In the genomic region with DNA sequence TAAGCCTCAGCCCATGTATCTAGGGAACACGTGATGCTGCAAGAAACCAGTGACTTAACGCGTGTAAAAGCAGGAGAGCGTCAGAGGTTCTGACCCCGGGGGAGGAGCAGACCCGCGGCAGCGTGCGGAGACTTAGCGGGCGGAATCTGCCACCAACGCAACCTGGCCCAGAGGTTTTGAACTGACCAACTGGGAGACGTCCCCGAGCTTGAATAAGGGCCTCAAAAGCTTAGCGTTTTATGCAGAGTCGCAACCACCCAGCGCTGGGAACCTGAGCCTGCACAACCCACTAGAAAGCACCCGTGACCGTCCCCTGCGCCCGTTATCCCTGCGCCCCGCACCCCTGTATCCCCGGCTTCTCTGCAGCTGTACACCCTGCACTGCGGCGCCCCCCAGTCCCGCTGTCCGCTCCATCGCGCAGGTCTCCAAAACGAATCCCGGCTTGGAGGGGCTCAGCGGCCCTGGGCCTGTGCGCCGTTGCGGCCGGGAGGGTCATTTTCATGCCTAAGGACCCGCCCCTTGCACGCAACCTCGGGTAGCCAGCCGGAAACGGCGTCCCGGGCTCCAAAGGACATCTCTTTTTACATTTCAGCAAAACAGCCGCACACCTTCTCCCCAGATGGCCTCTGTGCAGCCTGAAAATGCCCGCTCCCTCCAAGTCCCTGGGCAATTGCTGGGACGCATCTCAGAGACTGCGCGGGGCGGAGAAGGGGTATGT, we compare ENCODE assay signal across 10 cellular contexts. TPM values are rescaled to one million over a fixed set of nuclear protein-coding genes. Genes with fewer than 3 reads are reported as not detected.
DNase-seq lines count a peak whose midpoint lies in the region; ATAC-seq and TF ChIP-seq lines count a peak whose summit lies in the region.
"Had no signal": no experiment of that assay in that cellular context is flagged by ENCODE, and none has a peak within 500 bp of the region (broad histone marks: within the 10 kb centered on the region; RNA-seq: fewer than 3 reads in every experiment).

No MANE protein-coding gene starts in this region.

- intact Hi-C loops in activated CD8-positive, alpha-beta T cell treated with anti-CD3 and anti-CD28 coated beads for 36 hours (cut with micrococcal nuclease): no loop called here
- intact Hi-C loops in vagina (cut with DNase I): no loop called here

- peak; percentile 65 for ATAC-seq in HG02571 (IDR thresholded peaks at IDR 0.05; ENCODE audit: unreplicated experiment)
- peak; percentile 89 for ATAC-seq in activated CD8-positive, alpha-beta T cell treated with anti-CD3 and anti-CD28 coated beads for 36 hours
- peak; percentile 72 for ATAC-seq in natural killer cell treated with Interleukin-12 subunit alpha and Interleukin-12 subunit beta and Interleukin-15 and Interleukin-18, amount 100 ng/mL, for 72 hours

- H3K9me3 ChIP-seq in fibroblast of lung (ENCODE audit: control insufficient read depth, insufficient read depth, low read depth, low read length) (no peaks in the 10 kb centered on the region), vagina (no peaks in the 10 kb centered on the region)
- H3K9me3 ChIP-seq: ovary had no signal

- H3K36me3 ChIP-seq in fibroblast of lung (ENCODE audit: control insufficient read depth, insufficient read depth, low read length) (no peaks in the 10 kb centered on the region), vagina (no peaks in the 10 kb centered on the region)
- H3K36me3 ChIP-seq: ovary had no signal

- H3K27me3 ChIP-seq in fibroblast of lung (ENCODE audit: control insufficient read depth, insufficient read depth, low read length) (peaks cover 10% of the 10 kb centered on the region), vagina (no peaks in the 10 kb centered on the region)
- H3K27me3 ChIP-seq: ovary had no signal

- DNase-seq in ELF-1 (ENCODE audit: low read depth, low spot score) (peak; percentile 64), fibroblast of lung (ENCODE audit: low read depth in 2 of 2) (peak; percentile 50 to 61), vagina (ENCODE audit: extremely low spot score in 2 of 2) (no peak), NCI-H1436 treated with DMSO at 0.1 percent for 48 hours (lab: John Stamatoyannopoulos, UW) (no peak), NCI-H774 (lab: John Stamatoyannopoulos, UW) (no peak)
- peak; percentile 62 for DNase-seq in activated CD8-positive, alpha-beta T cell treated with anti-CD3 and anti-CD28 coated beads for 36 hours
- DNase-seq in natural killer cell treated with Interleukin-12 subunit alpha and Interleukin-12 subunit beta and Interleukin-15 and Interleukin-18, amount 100 ng/mL, for 72 hours (ENCODE audit: low spot score): no peak

- TF ChIP-seq POLR2A in vagina (IDR thresholded peaks at IDR 0.05): no peak

- no peak overlapping the region for H3K27ac ChIP-seq in fibroblast of lung (ENCODE audit: insufficient read depth, low read length)
- H3K27ac ChIP-seq in vagina: peak overlapping the region; percentile 56
- H3K27ac ChIP-seq: KMS-11, ovary had no signal

- no peaks in the 10 kb centered on the region for H3K36me3 Mint-ChIP-seq in activated CD8-positive, alpha-beta T cell treated with anti-CD3 and anti-CD28 coated beads for 36 hours (ENCODE audit: low read depth)
- no peaks in the 10 kb centered on the region for H3K36me3 Mint-ChIP-seq in natural killer cell treated with Interleukin-12 subunit alpha and Interleukin-12 subunit beta and Interleukin-15 and Interleukin-18, amount 100 ng/mL, for 72 hours

- H4K20me1 ChIP-seq in fibroblast of lung (ENCODE audit: control insufficient read depth, extremely low read depth, insufficient read depth, low read length): no peaks in the 10 kb centered on the region

- H3K4me1 ChIP-seq in fibroblast of lung (ENCODE audit: control insufficient read depth, extremely low read depth, insufficient read depth, low read length) (no peaks in the 10 kb centered on the region), vagina (peaks cover 14% of the 10 kb centered on the region)

- peaks cover 12% of the 10 kb centered on the region for H3K4me1 Mint-ChIP-seq in activated CD8-positive, alpha-beta T cell treated with anti-CD3 and anti-CD28 coated beads for 36 hours (ENCODE audit: low read depth)
- H3K4me1 Mint-ChIP-seq in natural killer cell treated with Interleukin-12 subunit alpha and Interleukin-12 subunit beta and Interleukin-15 and Interleukin-18, amount 100 ng/mL, for 72 hours (ENCODE audit: low read depth in 2 of 2): peaks cover 8 to 10% of the 10 kb centered on the region in 2 donors

- peak overlapping the region in 2 of 4 experiments; percentile 47 to 48 for H3K4me3 ChIP-seq in fibroblast of lung (replicated peaks in 1 of 4; ENCODE audit: control extremely low read depth in 1 of 4, insufficient read depth in 1 of 4, low read depth in 3 of 4, low read length in 4 of 4)
- H3K4me3 ChIP-seq in vagina: peak overlapping the region; percentile 4 to 46
- H3K4me3 ChIP-seq: ovary had no signal

- H3K9ac ChIP-seq in fibroblast of lung (ENCODE audit: insufficient read depth, low read length): no peak overlapping the region
- H3K9ac ChIP-seq: KMS-11 had no signal

- peak overlapping the region; percentile 64 for H3K4me3 Mint-ChIP-seq in activated CD8-positive, alpha-beta T cell treated with anti-CD3 and anti-CD28 coated beads for 36 hours
- peak overlapping the region; percentile 75 for H3K4me3 Mint-ChIP-seq in natural killer cell treated with Interleukin-12 subunit alpha and Interleukin-12 subunit beta and Interleukin-15 and Interleukin-18, amount 100 ng/mL, for 72 hours

- H3K4me2 ChIP-seq in fibroblast of lung (ENCODE audit: extremely low read depth, insufficient read depth, low read length): peak overlapping the region; percentile 60
- H3K4me2 ChIP-seq: KMS-11 had no signal

- CTCF ChIA-PET in activated CD8-positive, alpha-beta T cell treated with anti-CD3 and anti-CD28 coated beads for 36 hours (lab: Charles Lee): interaction anchor here (1.0 kb wide), 2 partner anchors 11 to 55 kb away, joined by 3 read pairs; no protein-coding TSS in a partner anchor

- POLR2A ChIA-PET in activated CD8-positive, alpha-beta T cell treated with anti-CD3 and anti-CD28 coated beads for 36 hours (lab: Charles Lee): interaction anchor here (0.7 to 1.3 kb wide), 3 partner anchors 11 to 40 kb away, joined by 3 to 4 read pairs (median 4); a partner anchor contains a TSS

- peaks cover 45% of the 10 kb centered on the region for H3K27me3 Mint-ChIP-seq in activated CD8-positive, alpha-beta T cell treated with anti-CD3 and anti-CD28 coated beads for 36 hours
- H3K27me3 Mint-ChIP-seq in natural killer cell treated with Interleukin-12 subunit alpha and Interleukin-12 subunit beta and Interleukin-15 and Interleukin-18, amount 100 ng/mL, for 72 hours: peaks cover 31 to 41% of the 10 kb centered on the region in 2 donors

- no peaks in the 10 kb centered on the region for H3K79me2 ChIP-seq in fibroblast of lung (ENCODE audit: control insufficient read depth, insufficient read depth, low read length)

- H3K27ac Mint-ChIP-seq in activated CD8-positive, alpha-beta T cell treated with anti-CD3 and anti-CD28 coated beads for 36 hours: no peak overlapping the region
- no peak overlapping the region for H3K27ac Mint-ChIP-seq in natural killer cell treated with Interleukin-12 subunit alpha and Interleukin-12 subunit beta and Interleukin-15 and Interleukin-18, amount 100 ng/mL, for 72 hours

- H2AFZ ChIP-seq in fibroblast of lung (ENCODE audit: low read length): no peak overlapping the region

- H3K9me3 Mint-ChIP-seq in activated CD8-positive, alpha-beta T cell treated with anti-CD3 and anti-CD28 coated beads for 36 hours: no peaks in the 10 kb centered on the region
- H3K9me3 Mint-ChIP-seq in natural killer cell treated with Interleukin-12 subunit alpha and Interleukin-12 subunit beta and Interleukin-15 and Interleukin-18, amount 100 ng/mL, for 72 hours: no peaks in the 10 kb centered on the region

- no peak for TF ChIP-seq CTCF in activated CD8-positive, alpha-beta T cell treated with anti-CD3 and anti-CD28 coated beads for 36 hours (IDR thresholded peaks at IDR 0.05)
- no peak for TF ChIP-seq CTCF in fibroblast of lung (conservative IDR thresholded peaks at IDR 0.05 in 1 of 2, IDR thresholded peaks at IDR 0.05 in 1 of 2; ENCODE audit: low read depth in 1 of 2, low read length in 2 of 2)
- TF ChIP-seq CTCF in vagina (IDR thresholded peaks at IDR 0.05): no peak

RNA-seq across cellular contexts. Expression of a gene that starts 29.4 kb away (rescaled TPM):
- 1 to 10 TPM; 1.9 to 2.7 TPM for total RNA-seq in activated CD8-positive, alpha-beta T cell treated with anti-CD3 and anti-CD28 coated beads for 36 hours
- total RNA-seq in fibroblast of lung: 0.17 and 0.26 TPM in 2 replicates
- polyA plus RNA-seq in fibroblast of lung: 0.07 and 0.12 TPM in 2 replicates
- 0.22 TPM in 2 replicates for polyA plus RNA-seq in fibroblast of lung (2012)
- not detected in 2 replicates for polyA minus RNA-seq in fibroblast of lung (ENCODE audit: low replicate concordance)
- total RNA-seq in natural killer cell treated with Interleukin-12 subunit alpha and Interleukin-12 subunit beta and Interleukin-15 and Interleukin-18, amount 100 ng/mL, for 72 hours: 1 to 10 TPM; 2.0 to 2.2 TPM
- 1.2 TPM for total RNA-seq in vagina

RNA-seq across cellular contexts. Expression of a gene that starts 39.4 kb away (rescaled TPM):
- 10 to 100 TPM; 30.7 to 32.1 TPM for total RNA-seq in activated CD8-positive, alpha-beta T cell treated with anti-CD3 and anti-CD28 coated beads for 36 hours
- total RNA-seq in fibroblast of lung: 18.5 and 19.0 TPM in 2 replicates
- 6.3 and 7.3 TPM in 2 replicates for polyA plus RNA-seq in fibroblast of lung
- polyA plus RNA-seq in fibroblast of lung (2012): 9.5 and 12.6 TPM in 2 replicates
- 10.4 and 15.6 TPM in 2 replicates for polyA minus RNA-seq in fibroblast of lung (ENCODE audit: low replicate concordance)
- 10 to 100 TPM; 69.2 to 84.7 TPM for total RNA-seq in natural killer cell treated with Interleukin-12 subunit alpha and Interleukin-12 subunit beta and Interleukin-15 and Interleukin-18, amount 100 ng/mL, for 72 hours
- total RNA-seq in vagina: 22.1 TPM

RNA-seq across cellular contexts. Expression of a gene that starts 41.2 kb away (rescaled TPM):
- 100 to 1,000 TPM; 147 TPM for total RNA-seq in activated CD8-positive, alpha-beta T cell treated with anti-CD3 and anti-CD28 coated beads for 36 hours
- 89.5 and 123 TPM in 2 replicates for total RNA-seq in fibroblast of lung
- polyA plus RNA-seq in fibroblast of lung: 46.1 and 62.4 TPM in 2 replicates
- 103 and 131 TPM in 2 replicates for polyA plus RNA-seq in fibroblast of lung (2012)
- polyA minus RNA-seq in fibroblast of lung (ENCODE audit: low replicate concordance): 113 and 132 TPM in 2 replicates
- 100 to 1,000 TPM in 1 of 2 donors, 10 to 100 TPM in 1; 69.5 to 106 TPM for total RNA-seq in natural killer cell treated with Interleukin-12 subunit alpha and Interleukin-12 subunit beta and Interleukin-15 and Interleukin-18, amount 100 ng/mL, for 72 hours
- 36.8 TPM for total RNA-seq in vagina

Comparison
In these comparisons a context has a peak if more than half of its experiments do, and no peak if none do; other contexts are left out.
1. DNase-seq: peak in ELF-1 (single experiment), activated CD8-positive, alpha-beta T cell treated with anti-CD3 and anti-CD28 coated beads for 36 hours (single experiment) and fibroblast of lung (2 of 2); none in natural killer cell treated with Interleukin-12 subunit alpha and Interleukin-12 subunit beta and Interleukin-15 and Interleukin-18, amount 100 ng/mL, for 72 hours (single experiment), vagina (0 of 2), NCI-H1436 treated with DMSO at 0.1 percent for 48 hours (single experiment) and NCI-H774 (single experiment).
2. Peak in every context shown above with its lines, with median percentiles within 50 percentile points of each other: ATAC-seq.